ENCODE assay signal across 8 cellular contexts in genomic region chr15:67833504-67834248, GRCh38. TPM values are rescaled to one million over a fixed set of nuclear protein-coding genes. Genes with fewer than 3 reads are reported as not detected.
DNase-seq lines count a peak whose midpoint lies in the region; ATAC-seq and FAIRE-seq lines count a peak whose summit lies in the region.

No MANE protein-coding gene starts in this region.

- H3K36me3 Mint-ChIP-seq in activated naive CD4-positive, alpha-beta T cell treated with anti-CD3 and anti-CD28 coated beads, Interleukin-2, amount 10 ng/mL, durations not matched to agents 7 days and 5 days = no peaks in the 10 kb centered on the region

- peaks cover 100% of the 10 kb centered on the region for H3K27me3 Mint-ChIP-seq in activated naive CD4-positive, alpha-beta T cell treated with anti-CD3 and anti-CD28 coated beads, Interleukin-2, amount 10 ng/mL, durations not matched to agents 7 days and 5 days

- CTCF ChIA-PET in activated naive CD4-positive, alpha-beta T cell treated with anti-CD3 and anti-CD28 coated beads, Interleukin-2, amount 10 ng/mL, durations not matched to agents 7 days and 5 days (lab: Charles Lee) = interaction anchor here (1.1 to 1.9 kb wide), 5 partner anchors 10 to 377 kb away, joined by 3 to 8 read pairs (median 6); no protein-coding TSS in a partner anchor

- H3K27ac Mint-ChIP-seq in activated naive CD4-positive, alpha-beta T cell treated with anti-CD3 and anti-CD28 coated beads, Interleukin-2, amount 10 ng/mL, durations not matched to agents 7 days and 5 days = peak overlapping the region; percentile 2

- H3K9me3 ChIP-seq in small intestine (ENCODE audit: control insufficient read depth, low read depth) = no peaks in the 10 kb centered on the region

- peaks cover 57% of the 10 kb centered on the region for H3K4me1 Mint-ChIP-seq in activated naive CD4-positive, alpha-beta T cell treated with anti-CD3 and anti-CD28 coated beads, Interleukin-2, amount 10 ng/mL, durations not matched to agents 7 days and 5 days

- peak overlapping the region in 1 of 2 donors; percentile 40 for H3K4me3 ChIP-seq in small intestine (ENCODE audit: low read depth in 1 of 2, low read length in 2 of 2)

- FAIRE-seq in small intestine (lab: Jason Lieb, UNC) = no peak

- peaks cover 19 to 47% of the 10 kb centered on the region in 2 donors for H3K27me3 ChIP-seq in small intestine (ENCODE audit: control insufficient read depth in 2 of 2, insufficient read depth in 2 of 2, low read length in 2 of 2)

- no peak overlapping the region for H3K27ac ChIP-seq in small intestine (ENCODE audit: low read depth in 1 of 2, low read length in 1 of 2)

- peak overlapping the region; percentile 53 for H3K4me3 Mint-ChIP-seq in activated naive CD4-positive, alpha-beta T cell treated with anti-CD3 and anti-CD28 coated beads, Interleukin-2, amount 10 ng/mL, durations not matched to agents 7 days and 5 days

- 1 to 4% (median 3%) methylated on average over 45 to 46 of the region's 46 CpGs for whole genome bisulfite sequencing in small intestine, 3 donors

- peaks cover 2 to 10% of the 10 kb centered on the region in 2 donors for H3K4me1 ChIP-seq in small intestine (ENCODE audit: control insufficient read depth in 2 of 2, insufficient read depth in 1 of 2, low read depth in 1 of 2, low read length in 1 of 2)

- no peaks in the 10 kb centered on the region for H3K36me3 ChIP-seq in small intestine (ENCODE audit: control insufficient read depth in 2 of 2, insufficient read depth in 2 of 2, low read length in 2 of 2)

- H3K9me3 Mint-ChIP-seq in activated naive CD4-positive, alpha-beta T cell treated with anti-CD3 and anti-CD28 coated beads, Interleukin-2, amount 10 ng/mL, durations not matched to agents 7 days and 5 days = no peaks in the 10 kb centered on the region

- peak; percentile 75 for DNase-seq in DMS53 (lab: John Stamatoyannopoulos, UW)
- peak; percentile 25 for DNase-seq in LHCN-M2 (ENCODE audit: low read depth)
- DNase-seq in activated naive CD4-positive, alpha-beta T cell treated with anti-CD3 and anti-CD28 coated beads, Interleukin-2, amount 10 ng/mL, durations not matched to agents 7 days and 5 days = peak; percentile 56
- peak; percentile 72 for DNase-seq in hepatic stellate cell (ENCODE audit: low spot score)
- peak; percentile 36 for DNase-seq in small intestine
- no peak for DNase-seq in GM19240 (ENCODE audit: insufficient read length, low spot score)

- no peak for ATAC-seq in GM21737 (IDR thresholded peaks at IDR 0.05; ENCODE audit: unreplicated experiment)
- ATAC-seq in GM19397 (IDR thresholded peaks at IDR 0.05; ENCODE audit: unreplicated experiment) = no peak

RNA-seq across cellular contexts. Expression of gene RNU6-1, which starts 6.2 kb away (rescaled TPM):
- total RNA-seq in LHCN-M2 (2014; rRNA removed) = not detected in 2 replicates
- not detected for polyA plus RNA-seq in LHCN-M2 (2012)
- polyA plus RNA-seq in small intestine = not detected

RNA-seq across cellular contexts. Expression of gene SKOR1, which starts 8.4 kb away (rescaled TPM):
- total RNA-seq in LHCN-M2 (2014; rRNA removed) = 0.06 TPM in 1 of 2 replicates, not detected in the other
- not detected for polyA plus RNA-seq in LHCN-M2 (2012)
- under 1 TPM; 0.31 to 0.81 (median 0.45) TPM for polyA plus RNA-seq in small intestine
